In the genomic region with DNA sequence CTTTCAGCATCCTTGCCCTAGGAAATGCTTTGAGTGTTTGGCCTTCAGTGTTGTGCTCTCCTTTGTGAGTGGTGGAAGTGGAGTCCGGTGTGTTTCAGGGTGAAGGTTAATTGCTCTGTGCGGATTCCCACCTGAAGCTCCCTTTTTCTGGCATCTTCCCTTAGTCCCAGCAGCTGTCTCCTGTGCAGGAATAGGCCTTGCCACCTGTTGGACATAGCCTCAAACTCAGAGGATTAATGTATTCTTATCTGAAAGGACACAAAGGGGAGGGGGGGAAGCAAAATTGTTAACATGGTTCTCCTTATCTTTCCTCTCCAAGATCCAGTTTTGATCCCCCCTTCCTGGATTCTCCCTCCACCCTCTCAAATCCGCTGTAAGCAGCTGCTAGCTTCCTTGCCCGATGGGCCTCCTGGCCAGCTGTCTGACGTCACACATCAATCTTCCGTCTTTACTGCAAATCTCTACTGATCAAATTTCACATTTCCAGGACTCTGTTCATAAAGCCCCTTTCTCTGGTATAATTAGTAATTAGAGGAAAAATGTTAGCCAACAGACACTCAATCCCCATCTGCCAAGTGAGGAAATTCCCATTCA, we compare ENCODE assay signal across 8 cellular contexts.
"Had no signal": no experiment of that assay in that cellular context is flagged by ENCODE, and none has a peak within 500 bp of the region (broad histone marks: within the 10 kb centered on the region; RNA-seq: fewer than 3 reads in every experiment).

No MANE protein-coding gene starts in this region.

- H3K9me3 ChIP-seq: lower lobe of right lung, thyroid gland, vagina had no signal

- H3K36me3 ChIP-seq: lower lobe of right lung, thyroid gland, vagina had no signal

- H3K4me3 ChIP-seq: lower lobe of right lung, smooth muscle cell, thyroid gland, vagina had no signal

- H3K27ac ChIP-seq: lower lobe of right lung, thyroid gland, vagina had no signal

- DNase-seq: activated CD4-positive, alpha-beta T cell treated with anti-CD3 and anti-CD28 coated beads for 48 hours; activated CD8-positive, alpha-beta memory T cell treated with anti-CD3 and anti-CD28 coated beads for 24 hours; activated naive CD4-positive, alpha-beta T cell treated with Interleukin-2 at 50 U/mL for 16 hours; lower lobe of right lung; naive B cell; thyroid gland had no signal

- H3K27me3 ChIP-seq: thyroid gland, vagina had no signal
